2 cellular contexts compared by ENCODE assay signal in the genomic region with DNA sequence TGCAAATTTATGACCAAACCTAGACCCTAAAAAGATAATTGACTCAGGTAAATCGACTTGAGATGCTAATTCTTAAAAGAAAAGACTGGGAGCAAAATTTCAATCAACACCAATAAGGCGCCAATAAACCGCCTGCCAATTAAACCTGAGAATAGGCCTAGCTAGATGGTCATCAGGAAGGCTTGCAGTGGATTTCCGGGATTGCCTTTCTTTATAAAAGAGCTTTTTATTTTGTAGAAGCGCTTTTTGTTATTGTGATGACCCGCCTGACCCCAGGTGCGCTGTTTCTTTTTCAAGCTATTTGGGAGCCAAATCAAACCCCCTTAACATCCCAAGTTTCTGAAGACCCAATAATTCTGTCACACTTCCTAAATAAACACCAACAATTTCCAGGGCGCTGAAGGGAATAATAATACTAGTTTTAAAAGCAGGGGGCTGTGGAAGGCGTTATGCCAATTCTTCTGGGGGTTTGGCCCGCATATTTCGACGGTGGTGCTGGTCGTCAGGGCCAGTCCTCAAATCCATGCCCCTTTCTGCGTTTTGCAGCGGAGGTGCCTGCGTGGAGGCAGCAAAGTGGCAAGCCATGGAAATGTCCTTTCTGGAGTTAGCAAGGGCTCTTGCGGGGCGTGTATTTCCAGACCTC.
TF ChIP-seq lines count a peak whose summit lies in the region.

No MANE protein-coding gene starts in this region.

TF ChIP-seq in endothelial cell of umbilical vein, 7 proteins besides CTCF, POLR2A, EP300 and RAD21:
- TF ChIP-seq EZH2 (IDR thresholded peaks at IDR 0.05; ENCODE audit: borderline replicate concordance, low read depth, low read length, severe bottlenecking) (peak; percentile 78), GATA2 (IDR thresholded peaks at IDR 0.05; ENCODE audit: insufficient read depth, insufficient read length, low read depth, low read length) (no peak), MAX (IDR thresholded peaks at IDR 0.05; ENCODE audit: insufficient read depth, insufficient read length) (no peak)

TF ChIP-seq in GM12891, 5 proteins besides CTCF, POLR2A, EP300 and RAD21:
- TF ChIP-seq PAX5 (IDR thresholded peaks at IDR 0.05; ENCODE audit: insufficient read depth, low read length, severe bottlenecking), result no peak
- TF ChIP-seq POLR2AphosphoS5 (IDR thresholded peaks at IDR 0.05; ENCODE audit: low read depth, low read length), result no peak
- TF ChIP-seq POU2F2 (IDR thresholded peaks at IDR 0.05; ENCODE audit: low read depth, low read length), result no peak
- no peak for TF ChIP-seq SPI1 (IDR thresholded peaks at IDR 0.05; ENCODE audit: low read depth, low read length)
- no peak for TF ChIP-seq TAF1 (IDR thresholded peaks at IDR 0.05; ENCODE audit: low read depth, low read length)
